In genomic region chr19:14023404-14024235, GRCh38 we compare ENCODE assay signal across 1 cellular context.
TF ChIP-seq lines count a peak whose summit lies in the region.

No MANE protein-coding gene starts in this region.

TF ChIP-seq in K562, 482 proteins besides CTCF, POLR2A, EP300 and RAD21 (continued from another document and continues in another):
- no peak for TF ChIP-seq ZNF280A (IDR thresholded peaks at IDR 0.05; ENCODE audit: low read depth, partially characterized antibody)
- no peak for TF ChIP-seq ZBTB33 (CRISPR knock-in tag; IDR thresholded peaks at IDR 0.05)
- TF ChIP-seq FOXM1 (IDR thresholded peaks at IDR 0.05; ENCODE audit: low read depth), result 0 out of 2 replicates have a peak, but pooled peaks have one; percentile 16
- TF ChIP-seq FOXM1 (CRISPR knock-in tag; IDR thresholded peaks at IDR 0.05; ENCODE audit: low read depth), result no peak
- no peak for TF ChIP-seq USF1 (CRISPR knock-in tag; IDR thresholded peaks at IDR 0.05)
- TF ChIP-seq BMI1 (IDR thresholded peaks at IDR 0.05; ENCODE audit: low read length), result no peak
- no peak for TF ChIP-seq ZNF398 (CRISPR knock-in tag; IDR thresholded peaks at IDR 0.05)
- no peak for TF ChIP-seq FOXA1 (IDR thresholded peaks at IDR 0.05; ENCODE audit: borderline replicate concordance)
- TF ChIP-seq POLR2B (IDR thresholded peaks at IDR 0.05; ENCODE audit: low read depth, partially characterized antibody), result no peak
- TF ChIP-seq CREBBP (IDR thresholded peaks at IDR 0.05; ENCODE audit: low read depth, low read length), result no peak
- TF ChIP-seq CLOCK (CRISPR knock-in tag; IDR thresholded peaks at IDR 0.05; ENCODE audit: borderline replicate concordance), result no peak
- no peak for TF ChIP-seq ZNF668 (CRISPR knock-in tag; IDR thresholded peaks at IDR 0.05)
- TF ChIP-seq CCNT2 (IDR thresholded peaks at IDR 0.05; ENCODE audit: borderline replicate concordance, extremely low read depth, insufficient read length, low read depth, low read length), result no peak
- no peak for TF ChIP-seq ZNF444 (CRISPR knock-in tag; IDR thresholded peaks at IDR 0.05)
- no peak for TF ChIP-seq HNRNPL (IDR thresholded peaks at IDR 0.05; ENCODE audit: low read depth, low read length)
- TF ChIP-seq PRMT5 (CRISPR knock-in tag; IDR thresholded peaks at IDR 0.05), result no peak
- no peak for TF ChIP-seq CSDE1 (IDR thresholded peaks at IDR 0.05)
- TF ChIP-seq SIRT6 (IDR thresholded peaks at IDR 0.05; ENCODE audit: low read depth, low read length), result no peak
- no peak for TF ChIP-seq CCAR2 (IDR thresholded peaks at IDR 0.05; ENCODE audit: low read depth, low read length)
- TF ChIP-seq KDM4B (IDR thresholded peaks at IDR 0.05; ENCODE audit: borderline replicate concordance in 2 of 2, low read depth in 1 of 2), result 0 out of 4 replicates have a peak, but pooled peaks of 1 of the 2 experiments have one; percentile 5
- no peak for TF ChIP-seq ZNF518B (CRISPR knock-in tag; IDR thresholded peaks at IDR 0.05)
- no peak for TF ChIP-seq GABPB2 (CRISPR knock-in tag; conservative IDR thresholded peaks at IDR 0.05)
- TF ChIP-seq JUN (IDR thresholded peaks at IDR 0.05; ENCODE audit: borderline replicate concordance, low read depth, low read length), result no peak
- TF ChIP-seq JUN (CRISPR knock-in tag; IDR thresholded peaks at IDR 0.05; ENCODE audit: borderline replicate concordance), result no peak
- no peak for TF ChIP-seq POLR2H (tag; IDR thresholded peaks at IDR 0.05; ENCODE audit: low read depth)
- no peak for TF ChIP-seq ZBTB5 (IDR thresholded peaks at IDR 0.05)
- no peak for TF ChIP-seq ZNF707 (CRISPR knock-in tag; conservative IDR thresholded peaks at IDR 0.05)
- TF ChIP-seq CHCHD3 (CRISPR knock-in tag; IDR thresholded peaks at IDR 0.05), result no peak
- no peak for TF ChIP-seq ZNF12 (CRISPR knock-in tag; IDR thresholded peaks at IDR 0.05)
- TF ChIP-seq ZBED1 (IDR thresholded peaks at IDR 0.05), result no peak
- TF ChIP-seq ZNF24 (IDR thresholded peaks at IDR 0.05), result 0 out of 2 replicates have a peak, but pooled peaks have one; percentile 9
- no peak for TF ChIP-seq ZNF57 (CRISPR knock-in tag; IDR thresholded peaks at IDR 0.05)
- no peak for TF ChIP-seq ID3 (CRISPR knock-in tag; IDR thresholded peaks at IDR 0.05)
- TF ChIP-seq ID3 (tag; IDR thresholded peaks at IDR 0.05), result peak; percentile 73; the same call in 1 of the 2 replicates
- peak; percentile 19 to 35; a peak in 1 of 4 replicates for TF ChIP-seq NRF1 (conservative IDR thresholded peaks at IDR 0.05 in 1 of 2, IDR thresholded peaks at IDR 0.05 in 1 of 2)
- no peak for TF ChIP-seq TEAD4 (IDR thresholded peaks at IDR 0.05; ENCODE audit: low read length)
- no peak for TF ChIP-seq TEAD4 (CRISPR knock-in tag; IDR thresholded peaks at IDR 0.05; ENCODE audit: borderline replicate concordance)
- TF ChIP-seq ZNF589 (CRISPR knock-in tag; IDR thresholded peaks at IDR 0.05; ENCODE audit: low read depth), result no peak
- no peak for TF ChIP-seq GATA2 (CRISPR knock-in tag; IDR thresholded peaks at IDR 0.05)
- TF ChIP-seq ZNF75A (CRISPR knock-in tag; IDR thresholded peaks at IDR 0.05), result no peak
- no peak for TF ChIP-seq SP1 (CRISPR knock-in tag; IDR thresholded peaks at IDR 0.05)
- no peak for TF ChIP-seq ZNF165 (CRISPR knock-in tag; IDR thresholded peaks at IDR 0.05; ENCODE audit: borderline replicate concordance)
- no peak for TF ChIP-seq CGGBP1 (CRISPR knock-in tag; IDR thresholded peaks at IDR 0.05)
- TF ChIP-seq ZBTB1 (CRISPR knock-in tag; IDR thresholded peaks at IDR 0.05; ENCODE audit: borderline replicate concordance, low read depth), result no peak
- TF ChIP-seq ZNF76 (CRISPR knock-in tag; IDR thresholded peaks at IDR 0.05; ENCODE audit: borderline replicate concordance), result no peak
- 0 out of 2 replicates have a peak, but pooled peaks have one; percentile 36 for TF ChIP-seq MIER1 (IDR thresholded peaks at IDR 0.05; ENCODE audit: low read depth)
- no peak for TF ChIP-seq RBM17 (IDR thresholded peaks at IDR 0.05; ENCODE audit: borderline replicate concordance, low read depth, low read length)
- no peak for TF ChIP-seq CTCFL (IDR thresholded peaks at IDR 0.05; ENCODE audit: borderline replicate concordance, insufficient read depth, low read depth, low read length, poor library complexity, severe bottlenecking)
- no peak for TF ChIP-seq SREBF1 (IDR thresholded peaks at IDR 0.05; ENCODE audit: borderline replicate concordance, low read depth, low read length)
- no peak for TF ChIP-seq HDAC1 (IDR thresholded peaks at IDR 0.05)
- no peak for TF ChIP-seq MEF2A (IDR thresholded peaks at IDR 0.05; ENCODE audit: control insufficient read depth, low read depth, low read length)
- TF ChIP-seq ZNF232 (CRISPR knock-in tag; IDR thresholded peaks at IDR 0.05), result no peak
- TF ChIP-seq NFXL1 (CRISPR knock-in tag; IDR thresholded peaks at IDR 0.05), result no peak
- peak; percentile 37; the same call in 1 of the 2 replicates for TF ChIP-seq NR2C1 (IDR thresholded peaks at IDR 0.05)
- TF ChIP-seq NR2C1 (tag; IDR thresholded peaks at IDR 0.05), result peak; percentile 73
